In the genomic region with DNA sequence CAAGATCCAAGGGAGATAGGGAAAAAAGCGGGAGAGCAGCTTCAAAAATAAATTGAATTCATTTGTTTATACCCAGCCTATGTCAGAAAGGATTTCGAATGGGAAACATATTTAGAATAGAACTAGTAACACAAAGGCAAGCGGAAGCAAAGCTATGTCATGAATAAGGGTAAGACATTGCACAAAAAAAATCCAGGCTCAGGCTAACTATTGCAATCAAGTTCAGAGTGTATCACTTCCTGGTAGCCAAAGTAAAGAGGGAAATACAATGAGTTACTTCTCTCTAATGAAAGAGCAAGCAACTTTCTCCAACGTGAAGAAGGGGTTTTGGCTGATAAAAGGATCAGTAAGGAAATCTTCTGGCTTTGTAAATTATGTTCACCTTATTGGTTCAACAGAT, we compare ENCODE assay signal across 21 cellular contexts.
"Had no signal": no experiment of that assay in that cellular context is flagged by ENCODE, and none has a peak within 500 bp of the region (broad histone marks: within the 10 kb centered on the region; RNA-seq: fewer than 3 reads in every experiment).

No MANE protein-coding gene starts in this region.

- H3K9me3 ChIP-seq: thyroid gland had no signal

- DNase-seq: activated B cell treated with CpG ODN at 0.5 μM for 24 hours; activated CD4-positive, alpha-beta T cell treated with anti-CD3 and anti-CD28 coated beads for 4 hours; activated CD8-positive, alpha-beta memory T cell treated with anti-CD3 and anti-CD28 coated beads, Interleukin-2, amount 50 U/mL, for 4 hours; activated CD8-positive, alpha-beta T cell treated with anti-CD3 and anti-CD28 coated beads, Interleukin-2, amount 10 ng/mL, durations not matched to agents 7 days and 5 days; activated naive CD4-positive, alpha-beta T cell treated with anti-CD3 and anti-CD28 coated beads, Interleukin-2, amount 10 ng/mL, durations not matched to agents 7 days and 5 days; activated naive CD8-positive, alpha-beta T cell treated with anti-CD3 and anti-CD28 coated beads, Interleukin-2, amount 50 U/mL, for 24 hours; activated T-cell treated with anti-CD3 and anti-CD28 coated beads, Interleukin-2, amount 50 U/mL, for 4 hours; aorta; brain microvascular endothelial cell; erythroblast; head of caudate nucleus; left ventricle myocardium inferior; mesenchymal stem cell; sigmoid colon; spleen; stimulated activated CD4-positive, alpha-beta T cell treated with anti-CD3 and anti-CD28 coated beads, Interleukin-4, amount 100 ng/mL, for 4 hours; thyroid gland had no signal

- H3K27me3 ChIP-seq: brain microvascular endothelial cell, sigmoid colon, spleen, thyroid gland had no signal

- H3K27ac ChIP-seq: brain microvascular endothelial cell, left ventricle myocardium inferior, parathyroid adenoma, sigmoid colon, thyroid gland had no signal

- ATAC-seq: activated CD8-positive, alpha-beta T cell treated with anti-CD3 and anti-CD28 coated beads, Interleukin-2, amount 10 ng/mL, durations not matched to agents 7 days and 5 days; activated naive CD8-positive, alpha-beta T cell treated with anti-CD3 and anti-CD28 coated beads, Interleukin-2, amount 50 U/mL, for 24 hours; activated T-cell treated with anti-CD3 and anti-CD28 coated beads, Interleukin-2, amount 50 U/mL, for 4 hours; natural killer cell treated with Interleukin-12 subunit alpha and Interleukin-12 subunit beta and Interleukin-15 and Interleukin-18, amount 100 ng/mL, for 72 hours; stimulated activated memory B cell treated with anti-CD40 and anti-IgM and Interleukin-4, amounts not matched to agents 10 μg/mL and 1 μg/mL and 100 μg/mL, for 72 hours had no signal

- H3K4me1 ChIP-seq: left ventricle myocardium inferior, parathyroid adenoma, sigmoid colon had no signal

- H3K4me3 ChIP-seq: coronary artery, left ventricle myocardium inferior, sigmoid colon, spleen, thyroid gland had no signal

- H3K36me3 ChIP-seq: brain microvascular endothelial cell, left ventricle myocardium inferior, sigmoid colon, spleen, thyroid gland had no signal
